Comparison of ENCODE assay signal across 28 cellular contexts in the genomic region with DNA sequence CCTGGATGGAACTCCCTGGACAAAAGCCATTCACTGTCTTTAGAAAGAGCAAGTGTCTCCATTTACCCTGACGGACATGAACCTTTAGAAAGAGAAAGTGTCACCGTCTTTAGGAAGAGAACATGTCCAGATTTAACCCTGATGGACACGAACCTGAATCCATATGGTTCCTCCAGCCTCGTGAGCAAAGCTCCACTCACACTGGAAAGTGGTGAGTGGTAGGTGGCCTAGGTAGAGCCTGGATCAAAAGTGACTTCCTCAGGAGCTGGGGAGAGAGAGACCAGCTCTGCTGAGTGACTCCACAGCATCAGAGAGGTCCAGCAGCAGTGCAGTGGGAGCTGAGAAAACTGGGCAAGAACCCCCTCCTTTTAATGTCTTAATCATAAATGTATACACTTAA.
"Had no signal": no experiment of that assay in that cellular context is flagged by ENCODE, and none has a peak within 500 bp of the region (broad histone marks: within the 10 kb centered on the region; RNA-seq: fewer than 3 reads in every experiment).

No MANE protein-coding gene starts in this region.

- H3K27ac ChIP-seq: stomach, suprapubic skin, testis, thoracic aorta, thyroid gland, tibial artery, tibial nerve, transverse colon, upper lobe of left lung, upper lobe of right lung, uterus, vagina had no signal

- H3K27ac Mint-ChIP-seq: stimulated activated effector memory CD8-positive, alpha-beta T cell treated with anti-CD3 and anti-CD28 coated beads, Interleukin-12 subunit alpha, Interleukin-12 subunit beta, amount 100 ng/mL, for 72 hours; stimulated activated memory B cell treated with anti-CD40 and anti-IgM and Interleukin-4, amounts not matched to agents 10 μg/mL and 1 μg/mL and 100 μg/mL, for 72 hours; stimulated activated naive B cell treated with anti-CD40 and anti-IgM and Interleukin-4, amounts not matched to agents 10 μg/mL and 1 μg/mL and 100 μg/mL, for 72 hours; stimulated activated naive CD8-positive, alpha-beta T cell treated with anti-CD3 and anti-CD28 coated beads, Interleukin-15, amount 100 ng/mL, for 72 hours; stimulated activated naive CD8-positive, alpha-beta T cell treated with anti-CD3 and anti-CD28 coated beads, Interleukin-15, Interleukin-2, amounts not matched to agents 100 ng/mL and 50 ng/mL, for 24 hours; type B pancreatic cell had no signal

- H3K9me3 ChIP-seq: stomach, suprapubic skin, testis, thoracic aorta, thyroid gland, tibial artery, tibial nerve, transverse colon, upper lobe of left lung, upper lobe of right lung, uterus, vagina had no signal

- ATAC-seq: stimulated activated effector memory CD8-positive, alpha-beta T cell treated with anti-CD3 and anti-CD28 coated beads, Interleukin-12 subunit alpha, Interleukin-12 subunit beta, amount 100 ng/mL, for 72 hours; stimulated activated memory B cell treated with anti-CD40 and anti-IgM and Interleukin-4, amounts not matched to agents 10 μg/mL and 1 μg/mL and 100 μg/mL, for 72 hours; stimulated activated naive B cell treated with anti-CD40 and anti-IgM and Interleukin-4, amounts not matched to agents 10 μg/mL and 1 μg/mL and 100 μg/mL, for 72 hours; stimulated activated naive CD8-positive, alpha-beta T cell treated with anti-CD3 and anti-CD28 coated beads, Interleukin-15, amount 100 ng/mL, for 72 hours; stimulated activated naive CD8-positive, alpha-beta T cell treated with anti-CD3 and anti-CD28 coated beads, Interleukin-15, Interleukin-2, amounts not matched to agents 100 U/mL and 50 U/mL, for 24 hours; upper lobe of right lung had no signal

- H3K4me1 Mint-ChIP-seq: stimulated activated effector memory CD8-positive, alpha-beta T cell treated with anti-CD3 and anti-CD28 coated beads, Interleukin-12 subunit alpha, Interleukin-12 subunit beta, amount 100 ng/mL, for 72 hours; stimulated activated memory B cell treated with anti-CD40 and anti-IgM and Interleukin-4, amounts not matched to agents 10 μg/mL and 1 μg/mL and 100 μg/mL, for 72 hours; stimulated activated naive B cell treated with anti-CD40 and anti-IgM and Interleukin-4, amounts not matched to agents 10 μg/mL and 1 μg/mL and 100 μg/mL, for 72 hours; stimulated activated naive CD8-positive, alpha-beta T cell treated with anti-CD3 and anti-CD28 coated beads, Interleukin-15, amount 100 ng/mL, for 72 hours had no signal

- H3K9me3 Mint-ChIP-seq: stimulated activated memory B cell treated with anti-CD40 and anti-IgM and Interleukin-4, amounts not matched to agents 10 μg/mL and 1 μg/mL and 100 μg/mL, for 72 hours; stimulated activated naive B cell treated with anti-CD40 and anti-IgM and Interleukin-4, amounts not matched to agents 10 μg/mL and 1 μg/mL and 100 μg/mL, for 72 hours; stimulated activated naive CD8-positive, alpha-beta T cell treated with anti-CD3 and anti-CD28 coated beads, Interleukin-15, amount 100 ng/mL, for 72 hours; stimulated activated naive CD8-positive, alpha-beta T cell treated with anti-CD3 and anti-CD28 coated beads, Interleukin-15, Interleukin-2, amounts not matched to agents 100 ng/mL and 50 ng/mL, for 24 hours; type B pancreatic cell had no signal

- H3K36me3 Mint-ChIP-seq: stimulated activated effector memory CD8-positive, alpha-beta T cell treated with anti-CD3 and anti-CD28 coated beads, Interleukin-12 subunit alpha, Interleukin-12 subunit beta, amount 100 ng/mL, for 72 hours; stimulated activated memory B cell treated with anti-CD40 and anti-IgM and Interleukin-4, amounts not matched to agents 10 μg/mL and 1 μg/mL and 100 μg/mL, for 72 hours; stimulated activated naive B cell treated with anti-CD40 and anti-IgM and Interleukin-4, amounts not matched to agents 10 μg/mL and 1 μg/mL and 100 μg/mL, for 72 hours; type B pancreatic cell had no signal

- H3K4me1 ChIP-seq: stomach, suprapubic skin, tibial artery, tibial nerve, transverse colon, upper lobe of left lung, upper lobe of right lung, uterus, vagina had no signal

- H3K4me3 ChIP-seq: stomach, suprapubic skin, testis, thoracic aorta, thyroid gland, tibial artery, tibial nerve, transverse colon, upper lobe of left lung, upper lobe of right lung, uterus, vagina had no signal

- H3K4me3 Mint-ChIP-seq: stimulated activated effector memory CD8-positive, alpha-beta T cell treated with anti-CD3 and anti-CD28 coated beads, Interleukin-12 subunit alpha, Interleukin-12 subunit beta, amount 100 ng/mL, for 72 hours; stimulated activated memory B cell treated with anti-CD40 and anti-IgM and Interleukin-4, amounts not matched to agents 10 μg/mL and 1 μg/mL and 100 μg/mL, for 72 hours; stimulated activated naive B cell treated with anti-CD40 and anti-IgM and Interleukin-4, amounts not matched to agents 10 μg/mL and 1 μg/mL and 100 μg/mL, for 72 hours; stimulated activated naive CD8-positive, alpha-beta T cell treated with anti-CD3 and anti-CD28 coated beads, Interleukin-15, amount 100 ng/mL, for 72 hours; stimulated activated naive CD8-positive, alpha-beta T cell treated with anti-CD3 and anti-CD28 coated beads, Interleukin-15, Interleukin-2, amounts not matched to agents 100 ng/mL and 50 ng/mL, for 24 hours; type B pancreatic cell had no signal

- H3K36me3 ChIP-seq: stomach, suprapubic skin, thoracic aorta, thyroid gland, tibial artery, tibial nerve, transverse colon, upper lobe of left lung, upper lobe of right lung, uterus, vagina had no signal

- DNase-seq: stimulated activated CD4-positive, alpha-beta T cell treated with anti-CD3 and anti-CD28 coated beads, Interleukin-2, amount 100 ng/mL, for 48 hours; stimulated activated CD4-positive, alpha-beta T cell treated with anti-CD3 and anti-CD28 coated beads, Interleukin-4, amount 100 ng/mL, for 1 hour; stimulated activated CD4-positive, alpha-beta T cell treated with anti-CD3 and anti-CD28 coated beads, Interleukin-4, amount 100 ng/mL, for 24 hours; stimulated activated CD4-positive, alpha-beta T cell treated with anti-CD3 and anti-CD28 coated beads, Interleukin-4, amount 100 ng/mL, for 4 hours; stimulated activated CD8-positive, alpha-beta memory T cell treated with anti-CD3 and anti-CD28 coated beads, Interleukin-4, amount 100 ng/mL, for 48 hours; stimulated activated naive B cell treated with anti-CD40 and anti-IgM and Interleukin-4, amounts not matched to agents 10 μg/mL and 1 μg/mL and 100 μg/mL, for 72 hours; stimulated activated naive CD4-positive, alpha-beta T cell; stimulated activated naive CD4-positive, alpha-beta T cell treated with Interleukin-2 at 50 U/mL for 16 hours; stimulated activated naive CD8-positive, alpha-beta T cell treated with anti-CD3 and anti-CD28 coated beads, Interleukin-15, amount 100 ng/mL, for 72 hours; stimulated activated naive CD8-positive, alpha-beta T cell treated with anti-CD3 and anti-CD28 coated beads, Interleukin-15, Interleukin-2, amounts not matched to agents 100 U/mL and 50 U/mL, for 24 hours; stomach; substantia nigra; testis; thyroid gland; tibial artery; transverse colon; trophoblast cell; upper lobe of left lung; upper lobe of right lung; uterus had no signal

- H3K27me3 ChIP-seq: testis, thyroid gland, tibial nerve, transverse colon, upper lobe of left lung, upper lobe of right lung, uterus, vagina had no signal
